Comparison of ENCODE assay signal across 10 cellular contexts in the genomic region with DNA sequence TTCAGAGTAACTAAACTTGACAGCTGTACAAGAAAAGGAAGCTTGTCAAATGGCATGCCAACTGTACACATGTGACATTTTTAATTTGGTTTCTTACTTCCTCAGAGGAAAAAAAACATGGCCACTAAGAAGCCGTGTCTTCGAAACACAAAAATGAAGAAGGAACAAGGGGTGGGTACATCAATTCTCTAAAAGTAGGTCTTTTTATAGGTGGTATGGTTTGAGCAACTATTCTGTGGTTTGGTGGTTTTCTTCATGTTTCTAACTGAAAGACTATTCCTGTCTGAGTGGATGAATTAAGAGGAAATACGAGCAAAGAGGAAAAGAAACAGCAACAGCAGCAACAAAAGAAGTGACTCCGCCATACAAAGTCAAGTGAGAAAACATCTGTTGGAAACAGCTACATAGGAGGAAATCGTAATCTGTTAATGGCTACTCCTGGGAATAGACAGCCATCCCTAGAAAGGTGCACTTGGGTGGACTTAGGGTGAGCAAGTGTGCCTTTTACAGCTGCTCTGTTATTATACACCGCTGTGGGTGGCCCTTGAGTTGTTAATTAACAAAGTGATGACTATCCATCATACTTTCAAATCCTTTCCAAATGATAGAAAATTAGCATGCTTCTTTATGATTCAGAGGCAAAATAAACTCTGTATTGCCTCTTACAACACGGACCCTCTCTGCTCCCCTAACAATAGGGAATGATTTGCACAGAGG.
DNase-seq lines count a peak whose midpoint lies in the region; ATAC-seq and TF ChIP-seq lines count a peak whose summit lies in the region.
"Had no signal": no experiment of that assay in that cellular context is flagged by ENCODE, and none has a peak within 500 bp of the region (broad histone marks: within the 10 kb centered on the region; RNA-seq: fewer than 3 reads in every experiment).

No MANE protein-coding gene starts in this region.

- DNase-seq in heart right ventricle (no peak), right atrium auricular region (ENCODE audit: low spot score) (no peak), NCI-H1092 treated with DMSO at 0.1 percent for 48 hours (lab: John Stamatoyannopoulos, UW) (peak; percentile 92), T-helper 17 cell (no peak), superior temporal gyrus (ENCODE audit: extremely low spot score) (peak; percentile 45), T1000 (lab: John Stamatoyannopoulos, UW) (no peak), colonic mucosa (no peak), left lobe of liver (ENCODE audit: low spot score) (no peak)
- DNase-seq: dorsolateral prefrontal cortex, midbrain had no signal

- no peak overlapping the region for H3K4me3 ChIP-seq in heart right ventricle
- H3K4me3 ChIP-seq in right atrium auricular region = no peak overlapping the region
- H3K4me3 ChIP-seq in colonic mucosa = no peak overlapping the region
- H3K4me3 ChIP-seq: dorsolateral prefrontal cortex had no signal

- no peak for TF ChIP-seq CTCF in heart right ventricle (IDR thresholded peaks at IDR 0.05)
- TF ChIP-seq CTCF in right atrium auricular region (IDR thresholded peaks at IDR 0.05) = no peak
- no peak for TF ChIP-seq CTCF in colonic mucosa (IDR thresholded peaks at IDR 0.05)

- no peak overlapping the region for H3K4me3 Mint-ChIP-seq in T-helper 17 cell

- peaks cover 0 to 2% (median 0%) of the 10 kb centered on the region in 11 donors for H3K9me3 ChIP-seq in heart right ventricle
- no peaks in the 10 kb centered on the region for H3K9me3 ChIP-seq in right atrium auricular region
- H3K9me3 ChIP-seq in T-helper 17 cell (ENCODE audit: control insufficient read depth, low read length, poor library complexity, severe bottlenecking) = no peaks in the 10 kb centered on the region
- H3K9me3 ChIP-seq in colonic mucosa = no peaks in the 10 kb centered on the region

- no peaks in the 10 kb centered on the region for H3K4me1 Mint-ChIP-seq in T-helper 17 cell

- H3K27ac Mint-ChIP-seq in T-helper 17 cell = no peak overlapping the region

- no peaks in the 10 kb centered on the region for H3K27me3 Mint-ChIP-seq in T-helper 17 cell

- WGBS in heart right ventricle, 2 donors = 51 to 62% methylated on average over 7 of the region's 7 CpGs

- H3K27ac ChIP-seq in heart right ventricle (no peak overlapping the region), right atrium auricular region (no peak overlapping the region), colonic mucosa (no peak overlapping the region)
- H3K27ac ChIP-seq: dorsolateral prefrontal cortex had no signal

- no peaks in the 10 kb centered on the region for H3K36me3 Mint-ChIP-seq in T-helper 17 cell (ENCODE audit: low read depth)

- H3K27me3 ChIP-seq in heart right ventricle = peaks cover 0 to 5% (median 0%) of the 10 kb centered on the region in 7 donors
- H3K27me3 ChIP-seq in right atrium auricular region = no peaks in the 10 kb centered on the region
- no peaks in the 10 kb centered on the region for H3K27me3 ChIP-seq in colonic mucosa
- H3K27me3 ChIP-seq: dorsolateral prefrontal cortex had no signal

- intact Hi-C loops in heart right ventricle (cut with DNase I) (no loop called here), colonic mucosa (cut with DNase I) (no loop called here)

- peak in 7 of 8 donors; percentile 17 to 67 (median 37) for ATAC-seq in heart right ventricle
- peak; percentile 32 for ATAC-seq in T-helper 17 cell
- no peak for ATAC-seq in left lobe of liver

- H3K9ac ChIP-seq in colonic mucosa (ENCODE audit: low read depth in 2 of 2, low read length in 2 of 2) = no peak overlapping the region

- H3K36me3 ChIP-seq in heart right ventricle (no peaks in the 10 kb centered on the region), right atrium auricular region (no peaks in the 10 kb centered on the region), colonic mucosa (no peaks in the 10 kb centered on the region)

- H3K4me1 ChIP-seq in heart right ventricle (peaks cover 0 to 22% (median 0%) of the 10 kb centered on the region in 9 donors), right atrium auricular region (no peaks in the 10 kb centered on the region), colonic mucosa (no peaks in the 10 kb centered on the region)

Comparison
In these comparisons a context has a peak if more than half of its experiments do, and no peak if none do; other contexts are left out.
1. DNase-seq: peak in NCI-H1092 treated with DMSO at 0.1 percent for 48 hours (single experiment) and superior temporal gyrus (single experiment); none in heart right ventricle (0 of 2), right atrium auricular region (single experiment), T-helper 17 cell (0 of 3), T1000 (single experiment), colonic mucosa (single experiment) and left lobe of liver (single experiment).